Comparison of ENCODE assay signal across 1 cellular context in the genomic region with DNA sequence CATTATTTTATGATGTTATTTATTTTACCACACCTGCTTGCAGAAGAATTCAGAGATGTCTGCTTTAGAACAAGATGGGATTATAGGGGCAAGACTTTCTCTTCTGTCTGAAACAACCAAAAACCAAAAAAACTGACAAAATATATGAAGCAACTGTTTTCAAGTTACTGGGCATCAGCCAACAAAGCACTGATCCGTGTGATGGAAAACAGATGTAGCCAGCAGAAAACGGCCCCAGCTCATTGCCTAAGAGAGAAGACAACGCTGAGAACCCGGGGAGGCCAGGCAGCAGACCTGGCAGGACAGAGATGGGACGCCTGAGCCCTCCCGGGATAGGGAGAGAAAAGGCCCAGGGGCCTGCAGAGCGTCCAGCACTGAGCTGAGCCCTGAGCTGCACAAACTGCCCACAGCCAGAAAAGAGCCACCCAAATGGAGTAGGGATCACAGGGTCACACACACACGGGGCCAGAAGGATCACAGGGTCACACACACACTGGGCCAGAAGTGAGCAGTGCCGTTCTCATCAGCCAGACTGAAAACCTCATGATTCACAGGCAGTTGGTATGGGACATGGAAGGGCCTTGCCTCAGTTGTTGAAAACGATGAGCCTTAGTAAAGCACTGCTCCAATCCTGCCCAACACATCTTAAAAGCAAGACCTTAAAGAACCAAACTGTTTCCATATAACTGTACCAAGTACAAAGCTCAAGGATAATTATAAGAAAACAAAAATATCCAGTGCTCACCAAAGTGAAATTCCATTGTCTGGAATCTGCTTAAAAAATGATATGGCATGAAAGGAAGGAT.
TF ChIP-seq lines count a peak whose summit lies in the region.

No MANE protein-coding gene starts in this region.

TF ChIP-seq in IMR-90, 13 proteins besides CTCF, POLR2A, EP300 and RAD21:
- TF ChIP-seq RFX5 (IDR thresholded peaks at IDR 0.05; ENCODE audit: low read depth, low read length) (no peak), CHD1 (IDR thresholded peaks at IDR 0.05; ENCODE audit: low read depth, low read length) (no peak), MXI1 (IDR thresholded peaks at IDR 0.05; ENCODE audit: borderline replicate concordance, low read depth, low read length) (no peak), MAZ (IDR thresholded peaks at IDR 0.05; ENCODE audit: borderline replicate concordance, low read depth, low read length) (no peak), CEBPB (IDR thresholded peaks at IDR 0.05; ENCODE audit: low read depth, low read length) (peak; percentile 69), MAFK (IDR thresholded peaks at IDR 0.05; ENCODE audit: low read depth, low read length) (no peak), NFE2L2 (IDR thresholded peaks at IDR 0.05; ENCODE audit: low read depth, low read length) (no peak)
- TF ChIP-seq, protein P1, sequence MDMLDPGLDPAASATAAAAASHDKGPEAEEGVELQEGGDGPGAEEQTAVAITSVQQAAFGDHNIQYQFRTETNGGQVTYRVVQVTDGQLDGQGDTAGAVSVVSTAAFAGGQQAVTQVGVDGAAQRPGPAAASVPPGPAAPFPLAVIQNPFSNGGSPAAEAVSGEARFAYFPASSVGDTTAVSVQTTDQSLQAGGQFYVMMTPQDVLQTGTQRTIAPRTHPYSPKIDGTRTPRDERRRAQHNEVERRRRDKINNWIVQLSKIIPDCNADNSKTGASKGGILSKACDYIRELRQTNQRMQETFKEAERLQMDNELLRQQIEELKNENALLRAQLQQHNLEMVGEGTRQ (IDR thresholded peaks at IDR 0.05; ENCODE audit: low read depth, low read length): no peak
- TF ChIP-seq, protein P2, sequence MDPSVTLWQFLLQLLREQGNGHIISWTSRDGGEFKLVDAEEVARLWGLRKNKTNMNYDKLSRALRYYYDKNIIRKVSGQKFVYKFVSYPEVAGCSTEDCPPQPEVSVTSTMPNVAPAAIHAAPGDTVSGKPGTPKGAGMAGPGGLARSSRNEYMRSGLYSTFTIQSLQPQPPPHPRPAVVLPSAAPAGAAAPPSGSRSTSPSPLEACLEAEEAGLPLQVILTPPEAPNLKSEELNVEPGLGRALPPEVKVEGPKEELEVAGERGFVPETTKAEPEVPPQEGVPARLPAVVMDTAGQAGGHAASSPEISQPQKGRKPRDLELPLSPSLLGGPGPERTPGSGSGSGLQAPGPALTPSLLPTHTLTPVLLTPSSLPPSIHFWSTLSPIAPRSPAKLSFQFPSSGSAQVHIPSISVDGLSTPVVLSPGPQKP (IDR thresholded peaks at IDR 0.05; ENCODE audit: borderline replicate concordance, low read depth, low read length): no peak
